ENCODE assay signal across 8 cellular contexts in genomic region chr19:57477191-57478008, GRCh38. TPM values are rescaled to one million over a fixed set of nuclear protein-coding genes. Genes with fewer than 3 reads are reported as not detected.
DNase-seq lines count a peak whose midpoint lies in the region; ATAC-seq and TF ChIP-seq lines count a peak whose summit lies in the region.

ZNF772 (minus strand) TSS chr19:57477566; CDS start chr19:57477309, 257 bp downstream.

- 5% methylated on average over 38 of the region's 38 CpGs for WGBS in right cardiac atrium
- WGBS in psoas muscle, 3 donors: 5 to 9% (median 7%) methylated on average over 38 of the region's 38 CpGs
- whole genome bisulfite sequencing in urinary bladder: 9% methylated on average over 38 of the region's 38 CpGs

- ATAC-seq in HG02610 (IDR thresholded peaks at IDR 0.05; ENCODE audit: unreplicated experiment) (peak; percentile 95), T-helper 17 cell (peak; percentile 100), right cardiac atrium (peak; percentile 99 to 100), psoas muscle (peak; percentile 100)

- peaks cover 5% of the 10 kb centered on the region for H3K36me3 Mint-ChIP-seq in T-helper 17 cell (ENCODE audit: low read depth)

- H3K4me1 ChIP-seq in right cardiac atrium (ENCODE audit: control insufficient read depth, insufficient read depth, low read length): peaks cover 3% of the 10 kb centered on the region
- no peaks in the 10 kb centered on the region for H3K4me1 ChIP-seq in psoas muscle
- H3K4me1 ChIP-seq in urinary bladder (ENCODE audit: insufficient read depth): peaks cover 2% of the 10 kb centered on the region

- DNase-seq in NCI-H1105 (lab: John Stamatoyannopoulos, UW) (peak; percentile 58), T-helper 17 cell (peak; percentile 64 to 75 (median 70)), anterior cingulate cortex (lab: John Stamatoyannopoulos, UW) (peak; percentile 43 to 95 (median 85)), right cardiac atrium (peak; percentile 94 to 96 (median 95)), psoas muscle (peak; percentile 89 to 93)

- H3K27me3 Mint-ChIP-seq in T-helper 17 cell: no peaks in the 10 kb centered on the region

- H3K27me3 ChIP-seq in right cardiac atrium (ENCODE audit: control insufficient read depth, insufficient read depth) (no peaks in the 10 kb centered on the region), psoas muscle (ENCODE audit: insufficient read depth in 3 of 3, low read length in 2 of 3) (no peaks in the 10 kb centered on the region)

- intact Hi-C loops in right cardiac atrium (cut with DNase I): no loop called here
- intact Hi-C loops in psoas muscle (cut with DNase I): no loop called here

- H3K27ac Mint-ChIP-seq in T-helper 17 cell: peak within 1 kb of the TSS; percentile 48

- H3K9me3 ChIP-seq in T-helper 17 cell (ENCODE audit: control insufficient read depth, low read length, poor library complexity, severe bottlenecking) (peaks cover 39% of the 10 kb centered on the region), right cardiac atrium (ENCODE audit: control insufficient read depth, low read length) (peaks cover 30% of the 10 kb centered on the region), psoas muscle (peaks cover 69% of the 10 kb centered on the region)

- peak within 1 kb of the TSS; percentile 97 for H3K27ac ChIP-seq in right cardiac atrium (ENCODE audit: low read length)
- peak within 1 kb of the TSS; percentile 85 for H3K27ac ChIP-seq in psoas muscle
- no peak within 1 kb of the TSS for H3K27ac ChIP-seq in urinary bladder (ENCODE audit: low read depth)

- H3K4me3 Mint-ChIP-seq in T-helper 17 cell: peak within 1 kb of the TSS; percentile 79

- H3K36me3 ChIP-seq in psoas muscle (ENCODE audit: insufficient read depth in 1 of 2, low read depth in 1 of 2) (peaks cover 22 to 38% of the 10 kb centered on the region in 2 donors), urinary bladder (ENCODE audit: insufficient read depth) (peaks cover 5% of the 10 kb centered on the region)

- peak; percentile 63 for TF ChIP-seq CTCF in GM12872 (IDR thresholded peaks at IDR 0.05; ENCODE audit: insufficient read depth, low read depth, low read length)
- TF ChIP-seq CTCF in psoas muscle (IDR thresholded peaks at IDR 0.05): peak; percentile 48

- peaks cover 4% of the 10 kb centered on the region for H3K4me1 Mint-ChIP-seq in T-helper 17 cell

- H3K4me3 ChIP-seq in right cardiac atrium (ENCODE audit: low read length): peak within 1 kb of the TSS; percentile 73
- H3K4me3 ChIP-seq in psoas muscle: peak within 1 kb of the TSS; percentile 91
- H3K4me3 ChIP-seq in urinary bladder (ENCODE audit: low read depth, low read length): peak within 1 kb of the TSS; percentile 61

RNA-seq across cellular contexts. Expression of gene ZNF772, which starts in this region (rescaled TPM):
- total RNA-seq in T-helper 17 cell: 1 to 10 TPM; 1.4 to 1.5 TPM
- total RNA-seq in right cardiac atrium: 10 to 100 TPM; 19.7 to 23.5 (median 21.1) TPM
- polyA plus RNA-seq in right cardiac atrium: 5.3 TPM
- total RNA-seq in psoas muscle: 10 to 100 TPM; 12.0 to 15.2 (median 14.1) TPM
- 1 to 10 TPM; 2.7 to 8.7 (median 3.0) TPM for polyA plus RNA-seq in psoas muscle
- 25.6 TPM for total RNA-seq in urinary bladder
- polyA plus RNA-seq in urinary bladder: 3.9 TPM

Comparison
In these comparisons a context has a peak if more than half of its experiments do, and no peak if none do; other contexts are left out.
1. RNA of gene ZNF772 (total RNA-seq): 25.6 TPM in urinary bladder (single experiment), 19.7 to 23.5 TPM in right cardiac atrium and 12.0 to 15.2 TPM in psoas muscle; 1.4 to 1.5 TPM in T-helper 17 cell; every median in the first group is over 4 times any median in the second.
2. Peak in every context shown above with its lines, with median percentiles within 50 percentile points of each other: ATAC-seq, DNase-seq and H3K4me3 ChIP-seq.